8 cellular contexts compared by ENCODE assay signal in genomic region chr9:114397219-114397847, GRCh38. TPM values are rescaled to one million over a fixed set of nuclear protein-coding genes. Genes with fewer than 3 reads are reported as not detected.
DNase-seq lines count a peak whose midpoint lies in the region; ATAC-seq and TF ChIP-seq lines count a peak whose summit lies in the region.

No MANE protein-coding gene starts in this region.

- H3K9me3 ChIP-seq in left lung: no peaks in the 10 kb centered on the region
- no peaks in the 10 kb centered on the region for H3K9me3 ChIP-seq in thyroid gland

- H3K9me3 Mint-ChIP-seq in activated CD4-positive, alpha-beta T cell treated with anti-CD3 and anti-CD28 coated beads, Interleukin-2, amount 10 ng/mL, durations not matched to agents 7 days and 5 days: no peaks in the 10 kb centered on the region
- H3K9me3 Mint-ChIP-seq in activated naive CD8-positive, alpha-beta T cell treated with anti-CD3 and anti-CD28 coated beads for 36 hours: no peaks in the 10 kb centered on the region

- H3K4me3 ChIP-seq in left lung (peak overlapping the region; percentile 62 to 75), thyroid gland (replicated peaks in 1 of 3) (peak overlapping the region; percentile 41 to 54 (median 42))

- ATAC-seq in left lung (peak; percentile 5), HG02852 (IDR thresholded peaks at IDR 0.05; ENCODE audit: unreplicated experiment) (no peak)

- peaks cover 36% of the 10 kb centered on the region for H3K36me3 Mint-ChIP-seq in activated CD4-positive, alpha-beta T cell treated with anti-CD3 and anti-CD28 coated beads, Interleukin-2, amount 10 ng/mL, durations not matched to agents 7 days and 5 days (ENCODE audit: low read depth)
- peaks cover 17% of the 10 kb centered on the region for H3K36me3 Mint-ChIP-seq in activated naive CD8-positive, alpha-beta T cell treated with anti-CD3 and anti-CD28 coated beads for 36 hours

- intact Hi-C loops in left lung (cut with DNase I): no loop called here
- intact Hi-C loops in thyroid gland (cut with DNase I): no loop called here

- peaks cover 61% of the 10 kb centered on the region for H3K4me1 Mint-ChIP-seq in activated CD4-positive, alpha-beta T cell treated with anti-CD3 and anti-CD28 coated beads, Interleukin-2, amount 10 ng/mL, durations not matched to agents 7 days and 5 days
- peaks cover 49% of the 10 kb centered on the region for H3K4me1 Mint-ChIP-seq in activated naive CD8-positive, alpha-beta T cell treated with anti-CD3 and anti-CD28 coated beads for 36 hours

- H3K4me1 ChIP-seq in left lung (peaks cover 9 to 61% of the 10 kb centered on the region in 2 donors), thyroid gland (peaks cover 17 to 30% of the 10 kb centered on the region in 2 donors)

- POLR2A ChIA-PET in activated CD4-positive, alpha-beta T cell treated with anti-CD3 and anti-CD28 coated beads, Interleukin-2, amount 10 ng/mL, durations not matched to agents 7 days and 5 days (lab: Charles Lee): interaction anchor here (0.6 to 1.0 kb wide), 4 partner anchors 8 to 25 kb away, joined by 3 to 4 read pairs (median 3); no protein-coding TSS in a partner anchor

- H3K27me3 ChIP-seq in left lung (no peaks in the 10 kb centered on the region), thyroid gland (no peaks in the 10 kb centered on the region)

- H3K27ac ChIP-seq in left lung: peak overlapping the region; percentile 78 to 92
- H3K27ac ChIP-seq in thyroid gland: peak overlapping the region in 2 of 3 donors; percentile 66 to 76

- TF ChIP-seq CTCF in left lung (IDR thresholded peaks at IDR 0.05): no peak
- no peak for TF ChIP-seq CTCF in thyroid gland (IDR thresholded peaks at IDR 0.05)

- peak overlapping the region; percentile 89 for H3K27ac Mint-ChIP-seq in activated CD4-positive, alpha-beta T cell treated with anti-CD3 and anti-CD28 coated beads, Interleukin-2, amount 10 ng/mL, durations not matched to agents 7 days and 5 days
- H3K27ac Mint-ChIP-seq in activated naive CD8-positive, alpha-beta T cell treated with anti-CD3 and anti-CD28 coated beads for 36 hours: peak overlapping the region; percentile 88

- no peak for DNase-seq in activated CD4-positive, alpha-beta T cell treated with anti-CD3 and anti-CD28 coated beads, Interleukin-2, amount 10 ng/mL, durations not matched to agents 7 days and 5 days
- DNase-seq in activated CD4-positive, alpha-beta T cell treated with anti-CD3 and anti-CD28 coated beads, Interleukin-2, amount 50 U/mL, for 4 hours: no peak
- no peak for DNase-seq in activated naive CD8-positive, alpha-beta T cell treated with anti-CD3 and anti-CD28 coated beads for 36 hours
- DNase-seq in left lung (no peak), thyroid gland (no peak), GDM1 (lab: John Stamatoyannopoulos, UW) (no peak), NCI-H2171 (lab: John Stamatoyannopoulos, UW) (no peak)

- peak overlapping the region; percentile 91 for H3K4me3 Mint-ChIP-seq in activated CD4-positive, alpha-beta T cell treated with anti-CD3 and anti-CD28 coated beads, Interleukin-2, amount 10 ng/mL, durations not matched to agents 7 days and 5 days
- peak overlapping the region; percentile 96 for H3K4me3 Mint-ChIP-seq in activated naive CD8-positive, alpha-beta T cell treated with anti-CD3 and anti-CD28 coated beads for 36 hours

- H3K27me3 Mint-ChIP-seq in activated CD4-positive, alpha-beta T cell treated with anti-CD3 and anti-CD28 coated beads, Interleukin-2, amount 10 ng/mL, durations not matched to agents 7 days and 5 days: no peaks in the 10 kb centered on the region
- no peaks in the 10 kb centered on the region for H3K27me3 Mint-ChIP-seq in activated naive CD8-positive, alpha-beta T cell treated with anti-CD3 and anti-CD28 coated beads for 36 hours

- no peak for TF ChIP-seq POLR2A in thyroid gland (IDR thresholded peaks at IDR 0.05)

- CTCF ChIA-PET in activated CD4-positive, alpha-beta T cell treated with anti-CD3 and anti-CD28 coated beads, Interleukin-2, amount 10 ng/mL, durations not matched to agents 7 days and 5 days (lab: Charles Lee): interaction anchor here (1.0 to 4.2 kb wide), 3 partner anchors 11 to 29 kb away, joined by 3 to 45 read pairs (median 3); partner anchors contain the start of gene AKNA

- no peaks in the 10 kb centered on the region for H3K36me3 ChIP-seq in left lung
- H3K36me3 ChIP-seq in thyroid gland: no peaks in the 10 kb centered on the region

- WGBS in thyroid gland, 2 donors: 27 to 29% methylated on average over 14 of the region's 14 CpGs

RNA-seq across cellular contexts. Expression of gene AKNA, which starts 9.6 kb away (rescaled TPM):
- 100 to 1,000 TPM; 300 to 364 TPM for total RNA-seq in activated CD4-positive, alpha-beta T cell treated with anti-CD3 and anti-CD28 coated beads, Interleukin-2, amount 10 ng/mL, durations not matched to agents 7 days and 5 days
- total RNA-seq in activated naive CD8-positive, alpha-beta T cell treated with anti-CD3 and anti-CD28 coated beads for 36 hours: 100 to 1,000 TPM; 129 to 130 TPM
- total RNA-seq in left lung (10 to 100 TPM; 25.1 to 55.3 TPM), thyroid gland (10 to 100 TPM; 10.0 to 17.0 (median 12.5) TPM)
